Comparison of ENCODE assay signal across 1 cellular context in genomic region chr11:7904910-7905309, GRCh38.
TF ChIP-seq lines count a peak whose summit lies in the region.

No MANE protein-coding gene starts in this region.

TF ChIP-seq in endothelial cell of umbilical vein, 7 proteins besides CTCF, POLR2A, EP300 and RAD21:
- TF ChIP-seq EZH2 (IDR thresholded peaks at IDR 0.05; ENCODE audit: borderline replicate concordance, low read depth, low read length, severe bottlenecking) (no peak), GATA2 (IDR thresholded peaks at IDR 0.05; ENCODE audit: insufficient read depth, insufficient read length, low read depth, low read length) (no peak), MAX (IDR thresholded peaks at IDR 0.05; ENCODE audit: insufficient read depth, insufficient read length) (no peak), POLR2AphosphoS5 (IDR thresholded peaks at IDR 0.05; ENCODE audit: insufficient read depth, low read depth, low read length) (no peak), JUN (IDR thresholded peaks at IDR 0.05; ENCODE audit: borderline replicate concordance, insufficient read depth, insufficient read length, low read depth) (no peak), FOS (IDR thresholded peaks at IDR 0.05; ENCODE audit: borderline replicate concordance, insufficient read depth, low read length) (no peak), MYC (IDR thresholded peaks at IDR 0.05; ENCODE audit: low read depth, low read length) (no peak)
